ENCODE assay signal across 18 cellular contexts in genomic region chr7:94838717-94839116, GRCh38.
DNase-seq lines count a peak whose midpoint lies in the region; ATAC-seq, FAIRE-seq and TF ChIP-seq lines count a peak whose summit lies in the region.
"Had no signal": no experiment of that assay in that cellular context is flagged by ENCODE, and none has a peak within 500 bp of the region (broad histone marks: within the 10 kb centered on the region; RNA-seq: fewer than 3 reads in every experiment).

No MANE protein-coding gene starts in this region.

- H3K4me1 ChIP-seq in GM12878 (ENCODE audit: control insufficient read depth, insufficient read depth, low read length) (no peaks in the 10 kb centered on the region), thyroid gland (no peaks in the 10 kb centered on the region)
- H3K4me1 ChIP-seq: BE2C had no signal

- SMC1A ChIA-PET in GM12878 (lab: Charles Lee; ENCODE audit: uncharacterized antibody, unreplicated experiment), result no interaction called here

- in situ Hi-C loops in Caki2 (cut with HindIII; ENCODE audit: low pct_unique_long_range_greater_than_20kb, low sequenced_read_pairs) (no loop called here), GM12878 (cut with MboI) (no loop called here)

- H4K20me1 ChIP-seq in GM12878 (ENCODE audit: control insufficient read depth, insufficient read depth), result no peaks in the 10 kb centered on the region

- DNase-seq in Caki2 (ENCODE audit: low read depth) (peak; percentile 8), OCI-M1 (lab: John Stamatoyannopoulos, UW) (peak; percentile 27), GM12878 (ENCODE audit: low read depth, low spot score) (no peak), epidermal melanocyte (ENCODE audit: insufficient read length, low spot score) (no peak), thyroid gland (no peak), anterior cingulate cortex (lab: John Stamatoyannopoulos, UW) (no peak)
- DNase-seq: BE2C; C1 segment of cervical spinal cord; CD4-positive, CD25-positive, alpha-beta regulatory T cell; CD8-positive, alpha-beta memory T cell; COR-L47; DMS153; DND-41; EL; H9 had no signal

- H3K4me3 ChIP-seq in GM12878 (no peak overlapping the region), thyroid gland (replicated peaks in 1 of 3) (no peak overlapping the region)

- TF ChIP-seq POLR2A in GM12878 (IDR thresholded peaks at IDR 0.05; ENCODE audit: low read depth, low read length), result no peak
- TF ChIP-seq POLR2A in thyroid gland (IDR thresholded peaks at IDR 0.05), result no peak

- no peak for TF ChIP-seq RAD21 in GM12878 (IDR thresholded peaks at IDR 0.05; ENCODE audit: insufficient read depth, low read depth, low read length)

- 28% methylated on average over 3 of the region's 3 CpGs for WGBS in GM12878 (ENCODE audit: insufficient coverage, insufficient replicate concordance, low lambda C conversion rate, missing lambda C conversion rate)
- WGBS in thyroid gland, 2 donors, result 95 to 96% methylated on average over 3 of the region's 3 CpGs

- no peak for TF ChIP-seq EP300 in GM12878 (IDR thresholded peaks at IDR 0.05; ENCODE audit: borderline replicate concordance in 1 of 2, control insufficient read depth in 1 of 2, low read depth in 2 of 2, low read length in 2 of 2)

- H3K9me3 ChIP-seq in GM12878 (replicated peaks; ENCODE audit: control insufficient read depth, insufficient read depth, low read length) (no peaks in the 10 kb centered on the region; the same call in 1 of the 3 replicates), thyroid gland (no peaks in the 10 kb centered on the region)
- H3K9me3 ChIP-seq: BE2C had no signal

- H3K4me2 ChIP-seq in GM12878 (ENCODE audit: control insufficient read depth, insufficient read depth), result no peak overlapping the region

- no peaks in the 10 kb centered on the region for H3K79me2 ChIP-seq in GM12878 (ENCODE audit: control insufficient read depth, insufficient read depth, low read length)

- CTCF ChIA-PET in GM12878 (lab: Yijun Ruan, JAX), result no interaction called here

- H2AFZ ChIP-seq in GM12878 (ENCODE audit: control insufficient read depth, low read depth, low read length), result no peak overlapping the region

- H3K27ac ChIP-seq in GM12878 (ENCODE audit: control insufficient read depth, insufficient read depth) (no peak overlapping the region), thyroid gland (no peak overlapping the region)

- no peak for ATAC-seq in GM12878

- TF ChIP-seq CTCF in GM12878 (IDR thresholded peaks at IDR 0.05 in 2 of 3, conservative IDR thresholded peaks at IDR 0.05 in 1 of 3; ENCODE audit: control insufficient read depth in 2 of 3, extremely low read depth in 1 of 3, insufficient read depth in 1 of 3, low read depth in 3 of 3, low read length in 3 of 3) (no peak), thyroid gland (IDR thresholded peaks at IDR 0.05) (no peak)

- intact Hi-C loops in GM12878 (cut with micrococcal nuclease; ENCODE audit: unreplicated experiment) (no loop called here), thyroid gland (cut with DNase I) (no loop called here)

- BruUV-seq in GM12878 (replicated peaks; lab: Mats Ljungman, UMichigan), result no TSS peak

- H3K36me3 ChIP-seq in GM12878 (ENCODE audit: control insufficient read depth in 2 of 2, insufficient read depth in 2 of 2, low read length in 1 of 2) (no peaks in the 10 kb centered on the region), thyroid gland (no peaks in the 10 kb centered on the region)
- H3K36me3 ChIP-seq: BE2C had no signal

- RAD21 ChIA-PET in GM12878 (lab: Charles Lee; ENCODE audit: unreplicated experiment), result no interaction called here

- H3K9ac ChIP-seq in GM12878 (ENCODE audit: control insufficient read depth, insufficient read depth, low read length), result no peak overlapping the region

- POLR2A ChIA-PET in GM12878 (lab: Charles Lee), result no interaction called here

- H3K27me3 ChIP-seq in GM12878 (replicated peaks in 1 of 2; ENCODE audit: control insufficient read depth in 2 of 2, insufficient read depth in 2 of 2, low read length in 1 of 2) (no peaks in the 10 kb centered on the region), thyroid gland (no peaks in the 10 kb centered on the region)
- H3K27me3 ChIP-seq: BE2C had no signal

- FAIRE-seq in GM12878 (lab: Jason Lieb, UNC), result no peak
- FAIRE-seq: GM12891, GM19239, H1 had no signal

TF ChIP-seq in GM12878, 131 proteins besides CTCF, POLR2A, EP300 and RAD21:
- no peak for TF ChIP-seq ESRRA (IDR thresholded peaks at IDR 0.05; ENCODE audit: low read length)
- TF ChIP-seq CBX5 (IDR thresholded peaks at IDR 0.05; ENCODE audit: low read depth), result 0 out of 2 replicates have a peak, but pooled peaks have one; percentile 56

Comparison
In these comparisons a context has a peak if more than half of its experiments do, and no peak if none do; other contexts are left out.
1. DNase-seq: peak in Caki2 (single experiment) and OCI-M1 (single experiment); none in GM12878 (single experiment), epidermal melanocyte (single experiment), thyroid gland (0 of 2) and anterior cingulate cortex (0 of 58).